ENCODE assay signal across 7 cellular contexts in genomic region chr12:8609061-8609570, GRCh38. TPM values are rescaled to one million over a fixed set of nuclear protein-coding genes. Genes with fewer than 3 reads are reported as not detected.
DNase-seq lines count a peak whose midpoint lies in the region; ATAC-seq and TF ChIP-seq lines count a peak whose summit lies in the region.

No MANE protein-coding gene starts in this region.

- no peak for ATAC-seq in GM19467 (IDR thresholded peaks at IDR 0.05; ENCODE audit: unreplicated experiment)

- peaks cover 3% of the 10 kb centered on the region for H3K27me3 Mint-ChIP-seq in dendritic cell treated with granulocyte-macrophage colony-stimulating factor and Interleukin-4, amounts not matched to agents 40 ng/mL and 50 ng/mL, for 4 days

- no peaks in the 10 kb centered on the region for H3K9me3 ChIP-seq in OCI-LY1 (ENCODE audit: low read length)

- H3K27me3 ChIP-seq in H7 (ENCODE audit: control insufficient read depth, insufficient read depth, low read length): no peaks in the 10 kb centered on the region
- H3K27me3 ChIP-seq in OCI-LY1 (ENCODE audit: insufficient read depth, low read length): no peaks in the 10 kb centered on the region

- H3K36me3 Mint-ChIP-seq in dendritic cell treated with granulocyte-macrophage colony-stimulating factor and Interleukin-4, amounts not matched to agents 40 ng/mL and 50 ng/mL, for 4 days (ENCODE audit: low read depth): no peaks in the 10 kb centered on the region

- peak overlapping the region; percentile 84 for H3K27ac ChIP-seq in OCI-LY1 (ENCODE audit: low read depth, low read length, poor library complexity, severe bottlenecking)

- H3K36me3 ChIP-seq in H7 (replicated peaks; ENCODE audit: control insufficient read depth, insufficient read depth, low read length): no peaks in the 10 kb centered on the region
- peaks cover 36% of the 10 kb centered on the region for H3K36me3 ChIP-seq in OCI-LY1 (ENCODE audit: insufficient read depth, low read length)

- peak overlapping the region; percentile 67 for H3K9ac ChIP-seq in OCI-LY1 (ENCODE audit: low read length)

- peak overlapping the region; percentile 65 for H3K27ac Mint-ChIP-seq in dendritic cell treated with granulocyte-macrophage colony-stimulating factor and Interleukin-4, amounts not matched to agents 40 ng/mL and 50 ng/mL, for 4 days

- 0 out of 2 replicates have a peak, but pooled peaks cover 5% of the 10 kb centered on the region for H3F3A ChIP-seq in OCI-LY1 (ENCODE audit: insufficient read depth, low read length)

- DNase-seq in D341Med (ENCODE audit: low spot score) (peak; percentile 53), H7 (peak; percentile 64), midbrain (lab: John Stamatoyannopoulos, UW) (peak; percentile 37), GF-D8 (lab: John Stamatoyannopoulos, UW) (no peak)

- H4K20me1 ChIP-seq in OCI-LY1 (ENCODE audit: insufficient read depth, low read length): no peaks in the 10 kb centered on the region

- peaks cover 66% of the 10 kb centered on the region for H3K4me1 ChIP-seq in OCI-LY1 (ENCODE audit: insufficient read depth, low read length, severe bottlenecking)

- peaks cover 44% of the 10 kb centered on the region for H3K4me1 Mint-ChIP-seq in dendritic cell treated with granulocyte-macrophage colony-stimulating factor and Interleukin-4, amounts not matched to agents 40 ng/mL and 50 ng/mL, for 4 days (ENCODE audit: low read depth)

- peak overlapping the region; percentile 92 for H3K4me2 ChIP-seq in OCI-LY1 (ENCODE audit: low read length)

- intact Hi-C loops in dendritic cell treated with granulocyte-macrophage colony-stimulating factor and Interleukin-4, amounts not matched to agents 40 ng/mL and 50 ng/mL, for 4 days (cut with micrococcal nuclease): loop anchor here (2.0 kb wide), 1 partner anchor 64 kb away; no protein-coding TSS in a partner anchor

- H3K9me2 ChIP-seq in OCI-LY1 (ENCODE audit: low read depth, low read length): no peaks in the 10 kb centered on the region

- no peaks in the 10 kb centered on the region for H3K9me3 Mint-ChIP-seq in dendritic cell treated with granulocyte-macrophage colony-stimulating factor and Interleukin-4, amounts not matched to agents 40 ng/mL and 50 ng/mL, for 4 days

- peaks cover 23% of the 10 kb centered on the region for H3K79me2 ChIP-seq in OCI-LY1 (ENCODE audit: insufficient read depth, low read length)

- H3K4me3 ChIP-seq in H7 (ENCODE audit: insufficient read depth, low read depth, low read length): no peak overlapping the region
- H3K4me3 ChIP-seq in OCI-LY1 (ENCODE audit: low read depth, low read length, poor library complexity, severe bottlenecking): peak overlapping the region; percentile 66

- H3K4me3 Mint-ChIP-seq in dendritic cell treated with granulocyte-macrophage colony-stimulating factor and Interleukin-4, amounts not matched to agents 40 ng/mL and 50 ng/mL, for 4 days: peak overlapping the region; percentile 58

- H2AFZ ChIP-seq in OCI-LY1 (ENCODE audit: low read length): no peak overlapping the region

- TF ChIP-seq CTCF in OCI-LY1 (IDR thresholded peaks at IDR 0.05; ENCODE audit: low read length): peak; percentile 94

RNA-seq across cellular contexts. Expression of gene AICDA, which starts 3.5 kb away (rescaled TPM):
- total RNA-seq in H7 (2014; rRNA removed; shearing (Covaris generic)): not detected in 2 replicates

RNA-seq across cellular contexts. Expression of gene MFAP5, which starts 53.5 kb away (rescaled TPM):
- 0.42 TPM in 1 of 2 replicates, not detected in the other for total RNA-seq in H7 (2014; rRNA removed; shearing (Covaris generic))
